ENCODE assay signal across 8 cellular contexts in genomic region chr16:67862623-67863583, GRCh38. TPM values are rescaled to one million over a fixed set of nuclear protein-coding genes. Genes with fewer than 3 reads are reported as not detected.
DNase-seq lines count a peak whose midpoint lies in the region; ATAC-seq and TF ChIP-seq lines count a peak whose summit lies in the region.
"Had no signal": no experiment of that assay in that cellular context is flagged by ENCODE, and none has a peak within 500 bp of the region (broad histone marks: within the 10 kb centered on the region; RNA-seq: fewer than 3 reads in every experiment).

No MANE protein-coding gene starts in this region.

- H3K9ac ChIP-seq in mucosa of stomach (ENCODE audit: low read length): peak overlapping the region; percentile 32

- 38% methylated on average over 10 of the region's 11 CpGs for WGBS in esophagus muscularis mucosa
- 60 to 66% methylated on average over 11 of the region's 11 CpGs for whole genome bisulfite sequencing in tibial nerve, 2 donors

- DNase-seq in RWPE1 (ENCODE audit: low spot score) (no peak), esophagus muscularis mucosa (ENCODE audit: extremely low spot score) (no peak), tibial nerve (ENCODE audit: low spot score in 2 of 2) (peak; percentile 51 to 57), left colon (no peak), NCI-H128 (lab: John Stamatoyannopoulos, UW; ENCODE audit: unreplicated experiment) (no peak)
- DNase-seq in activated CD4-positive, alpha-beta T cell treated with anti-CD3 and anti-CD28 coated beads for 4 hours: no peak

- H3K27ac ChIP-seq in RWPE1: peak overlapping the region; percentile 79
- H3K27ac ChIP-seq in esophagus muscularis mucosa (replicated peaks in 1 of 4): peak overlapping the region; percentile 83 to 87 (median 86)
- peak overlapping the region; percentile 50 to 88 (median 68) for H3K27ac ChIP-seq in tibial nerve

- peaks cover 17 to 33% (median 29%) of the 10 kb centered on the region in 4 donors for H3K36me3 ChIP-seq in esophagus muscularis mucosa
- no peaks in the 10 kb centered on the region for H3K36me3 ChIP-seq in mucosa of stomach (ENCODE audit: control insufficient read depth, insufficient read depth, low read length)
- H3K36me3 ChIP-seq in tibial nerve: peaks cover 0 to 32% (median 0%) of the 10 kb centered on the region in 3 donors

- ATAC-seq in left colon: no peak

- CTCF ChIA-PET in RWPE1 (lab: Yijun Ruan, JAX): interaction anchor here (0.7 to 2.0 kb wide), 4 partner anchors 19 to 342 kb away, joined by 4 to 7 read pairs (median 6); no protein-coding TSS in a partner anchor

- intact Hi-C loops in esophagus muscularis mucosa (cut with DNase I): no loop called here
- intact Hi-C loops in left colon (cut with DNase I, micrococcal nuclease): no loop called here

- no peak for TF ChIP-seq POLR2A in esophagus muscularis mucosa (IDR thresholded peaks at IDR 0.05; ENCODE audit: low read depth)
- no peak for TF ChIP-seq POLR2A in tibial nerve (IDR thresholded peaks at IDR 0.05)

- TF ChIP-seq EP300 in esophagus muscularis mucosa (IDR thresholded peaks at IDR 0.05): no peak
- TF ChIP-seq EP300 in tibial nerve (IDR thresholded peaks at IDR 0.05): peak in 1 of 2 donors; percentile 44

- POLR2A ChIA-PET in RWPE1 (lab: Yijun Ruan, JAX; ENCODE audit: low non-redundant PET): interaction anchor here (0.6 kb wide), 2 partner anchors 11 to 16 kb away, joined by 3 to 4 read pairs; no protein-coding TSS in a partner anchor

- TF ChIP-seq CTCF in RWPE1 (conservative IDR thresholded peaks at IDR 0.05; ENCODE audit: low read depth): no peak
- TF ChIP-seq CTCF in esophagus muscularis mucosa (IDR thresholded peaks at IDR 0.05): no peak
- TF ChIP-seq CTCF in tibial nerve (IDR thresholded peaks at IDR 0.05): no peak

- H3K4me1 ChIP-seq in esophagus muscularis mucosa (peaks cover 44 to 68% (median 62%) of the 10 kb centered on the region in 4 donors), mucosa of stomach (ENCODE audit: control insufficient read depth, insufficient read depth, low read length) (peaks cover 50% of the 10 kb centered on the region), tibial nerve (peaks cover 0 to 59% (median 24%) of the 10 kb centered on the region in 4 donors)

- H3K9me3 ChIP-seq in esophagus muscularis mucosa: no peaks in the 10 kb centered on the region
- no peaks in the 10 kb centered on the region for H3K9me3 ChIP-seq in mucosa of stomach (ENCODE audit: control insufficient read depth, low read length)
- no peaks in the 10 kb centered on the region for H3K9me3 ChIP-seq in tibial nerve

- H3K27me3 ChIP-seq in esophagus muscularis mucosa (no peaks in the 10 kb centered on the region), mucosa of stomach (ENCODE audit: control insufficient read depth, insufficient read depth, low read length) (no peaks in the 10 kb centered on the region), tibial nerve (no peaks in the 10 kb centered on the region)

- no peak overlapping the region for H3K4me3 ChIP-seq in esophagus muscularis mucosa
- no peak overlapping the region for H3K4me3 ChIP-seq in mucosa of stomach (ENCODE audit: low read length)
- H3K4me3 ChIP-seq in tibial nerve: no peak overlapping the region

RNA-seq across cellular contexts. Expression of gene EDC4, which starts 9.9 kb away (rescaled TPM):
- total RNA-seq in esophagus muscularis mucosa (10 to 100 TPM; 49.9 to 70.9 (median 52.0) TPM), tibial nerve (10 to 100 TPM; 36.7 to 62.4 (median 55.6) TPM), left colon (10 to 100 TPM; 54.2 to 76.8 TPM)

RNA-seq across cellular contexts. Expression of gene CENPT, which starts 15.4 kb away (rescaled TPM):
- total RNA-seq in esophagus muscularis mucosa (10 to 100 TPM; 30.3 to 50.7 (median 33.2) TPM), tibial nerve (100 to 1,000 TPM in 1 of 4 donors, 10 to 100 TPM in 3; 51.3 to 101 (median 59.2) TPM), left colon (10 to 100 TPM; 29.3 to 43.1 TPM)

RNA-seq across cellular contexts. Expression of gene NUTF2, which starts 16.2 kb away (rescaled TPM):
- total RNA-seq in esophagus muscularis mucosa: 100 to 1,000 TPM; 101 to 246 (median 174) TPM
- 100 to 1,000 TPM in 2 of 4 donors, 10 to 100 TPM in 2; 54.4 to 137 (median 105) TPM for total RNA-seq in tibial nerve
- 10 to 100 TPM; 57.1 to 59.8 TPM for total RNA-seq in left colon

RNA-seq across cellular contexts. Expression of gene THAP11, which starts 20.8 kb away (rescaled TPM):
- total RNA-seq in esophagus muscularis mucosa (100 to 1,000 TPM in 1 of 4 donors, 10 to 100 TPM in 3; 60.2 to 101 (median 78.3) TPM), tibial nerve (10 to 100 TPM; 47.1 to 74.3 (median 60.9) TPM), left colon (10 to 100 TPM; 19.3 to 23.8 TPM)

RNA-seq across cellular contexts. Expression of gene NRN1L, which starts 21.8 kb away (rescaled TPM):
- total RNA-seq in esophagus muscularis mucosa: 1 to 10 TPM in 1 of 4 donors, under 1 TPM in 1, not detected in 2; 0.99 to 1.7 TPM
- 10 to 100 TPM in 1 of 4 donors, 1 to 10 TPM in 3; 2.0 to 15.1 (median 3.9) TPM for total RNA-seq in tibial nerve
- under 1 TPM in 1 of 2 donors, not detected in 1; 0.67 TPM for total RNA-seq in left colon
- total RNA-seq: ureter had no signal

Comparison
In these comparisons a context has a peak if more than half of its experiments do, and no peak if none do; other contexts are left out.
1. DNase-seq: peak in tibial nerve (2 of 2); none in RWPE1 (single experiment), esophagus muscularis mucosa (single experiment), left colon (0 of 2), activated CD4-positive, alpha-beta T cell treated with anti-CD3 and anti-CD28 coated beads for 4 hours (0 of 2) and NCI-H128 (single experiment).
2. Peak in every context shown above with its lines, with median percentiles within 50 percentile points of each other: H3K27ac ChIP-seq.